In genomic region chr7:94005753-94006152, GRCh38 we compare ENCODE assay signal across 25 cellular contexts.
"Had no signal": no experiment of that assay in that cellular context is flagged by ENCODE, and none has a peak within 500 bp of the region (broad histone marks: within the 10 kb centered on the region; RNA-seq: fewer than 3 reads in every experiment).

No MANE protein-coding gene starts in this region.

- H3K9me3 Mint-ChIP-seq: naive thymus-derived CD4-positive, alpha-beta T cell; natural killer cell treated with Interleukin-12 subunit alpha and Interleukin-12 subunit beta and Interleukin-15 and Interleukin-18, amount 100 ng/mL, for 72 hours; stimulated activated memory B cell treated with anti-CD40 and anti-IgM and Interleukin-4, amounts not matched to agents 10 μg/mL and 1 μg/mL and 100 μg/mL, for 72 hours; stimulated activated naive CD8-positive, alpha-beta T cell treated with anti-CD3 and anti-CD28 coated beads, Interleukin-15, amount 100 ng/mL, for 72 hours; type B pancreatic cell had no signal

- H3K27me3 ChIP-seq: ovary, sigmoid colon, tibial nerve, uterus had no signal

- H3K27me3 Mint-ChIP-seq: stimulated activated memory B cell treated with anti-CD40 and anti-IgM and Interleukin-4, amounts not matched to agents 10 μg/mL and 1 μg/mL and 100 μg/mL, for 72 hours had no signal

- DNase-seq: islet precursor cell; left ventricle myocardium inferior; mesendoderm; midbrain; mucosa of descending colon; naive thymus-derived CD4-positive, alpha-beta T cell; ovary; retina; right cardiac atrium; sigmoid colon; small intestine; stimulated activated CD4-positive, alpha-beta T cell treated with anti-CD3 and anti-CD28 coated beads, Interleukin-1b, Interleukin-23, amount 100 ng/mL, for 48 hours; stimulated activated CD4-positive, alpha-beta T cell treated with anti-CD3 and anti-CD28 coated beads, Interleukin-2, amount 100 ng/mL, for 48 hours; stimulated activated CD4-positive, alpha-beta T cell treated with anti-CD3 and anti-CD28 coated beads, Interleukin-4, amount 100 ng/mL, for 4 hours; stimulated activated CD8-positive, alpha-beta memory T cell treated with anti-CD3 and anti-CD28 coated beads, Interleukin-4, amount 100 ng/mL, for 48 hours; stimulated activated naive CD4-positive, alpha-beta T cell treated with Interleukin-2 at 50 U/mL for 16 hours; stimulated activated naive CD8-positive, alpha-beta T cell treated with anti-CD3 and anti-CD28 coated beads, Interleukin-15, amount 100 ng/mL, for 72 hours; substantia nigra; uterus had no signal

- H3K4me3 ChIP-seq: lung, mucosa of descending colon, ovary, tibial nerve, uterus had no signal

- H3K36me3 ChIP-seq: left ventricle myocardium inferior, ovary, sigmoid colon, tibial nerve, uterus had no signal

- ATAC-seq: mucosa of descending colon; naive thymus-derived CD4-positive, alpha-beta T cell; natural killer cell treated with Interleukin-12 subunit alpha and Interleukin-12 subunit beta and Interleukin-15 and Interleukin-18, amount 100 ng/mL, for 72 hours; right cardiac atrium; stimulated activated memory B cell treated with anti-CD40 and anti-IgM and Interleukin-4, amounts not matched to agents 10 μg/mL and 1 μg/mL and 100 μg/mL, for 72 hours; stimulated activated naive CD8-positive, alpha-beta T cell treated with anti-CD3 and anti-CD28 coated beads, Interleukin-15, amount 100 ng/mL, for 72 hours had no signal

- H3K27ac Mint-ChIP-seq: progenitor cell of endocrine pancreas; stimulated activated memory B cell treated with anti-CD40 and anti-IgM and Interleukin-4, amounts not matched to agents 10 μg/mL and 1 μg/mL and 100 μg/mL, for 72 hours; stimulated activated naive CD8-positive, alpha-beta T cell treated with anti-CD3 and anti-CD28 coated beads, Interleukin-15, amount 100 ng/mL, for 72 hours; type B pancreatic cell had no signal

- H3K27ac ChIP-seq: left ventricle myocardium inferior, ovary, sigmoid colon, tibial nerve, uterus had no signal

- H3K9me3 ChIP-seq: left ventricle myocardium inferior, mucosa of descending colon, ovary, sigmoid colon, tibial nerve, uterus had no signal

- H3K4me1 ChIP-seq: uterus had no signal
